ENCODE assay signal across 6 cellular contexts in genomic region chr11:10996678-10997077, GRCh38.
"Had no signal": no experiment of that assay in that cellular context is flagged by ENCODE, and none has a peak within 500 bp of the region (broad histone marks: within the 10 kb centered on the region; RNA-seq: fewer than 3 reads in every experiment).

No MANE protein-coding gene starts in this region.

- DNase-seq: KBM-7, KG1 had no signal

- H3K4me2 ChIP-seq: KMS-11 had no signal

- FAIRE-seq: HepG2, HTR-8/SVneo had no signal

- H3K27ac ChIP-seq: HL-60, KMS-11 had no signal

- ATAC-seq: HepG2 had no signal

- H3K9ac ChIP-seq: KMS-11 had no signal
